ENCODE assay signal across 5 cellular contexts in genomic region chr6:17478223-17478907, GRCh38.
"Had no signal": no experiment of that assay in that cellular context is flagged by ENCODE, and none has a peak within 500 bp of the region (broad histone marks: within the 10 kb centered on the region; RNA-seq: fewer than 3 reads in every experiment).

No MANE protein-coding gene starts in this region.

- DNase-seq: activated naive CD4-positive, alpha-beta T cell treated with anti-CD3 and anti-CD28 coated beads, Interleukin-2, amount 50 U/mL, for 16 hours; occipital lobe; thyroid gland had no signal

- H3K4me1 ChIP-seq: thyroid gland had no signal

- H3K27ac Mint-ChIP-seq: activated T-helper 2 cell treated with anti-CD3 and anti-CD28 coated beads, Interferon-gamma antibody, Interleukin-2, Interleukin-4, amounts not matched to agents 10 μg/mL and 5 μg/mL and 100 μg/mL, durations not matched to agents 14 hours and 24 hours and 36 hours had no signal

- H3K9me3 Mint-ChIP-seq: activated T-helper 2 cell treated with anti-CD3 and anti-CD28 coated beads, Interferon-gamma antibody, Interleukin-2, Interleukin-4, amounts not matched to agents 10 μg/mL and 5 μg/mL and 100 μg/mL, durations not matched to agents 14 hours and 24 hours and 36 hours; nephron had no signal

- H3K9me3 ChIP-seq: thyroid gland had no signal

- H3K36me3 ChIP-seq: thyroid gland had no signal

- H3K4me3 ChIP-seq: thyroid gland had no signal

- H3K27me3 ChIP-seq: thyroid gland had no signal

- H3K27ac ChIP-seq: thyroid gland had no signal

- H3K4me3 Mint-ChIP-seq: nephron had no signal
